In genomic region chr6:2725999-2726567, GRCh38 we compare ENCODE assay signal across 10 cellular contexts. TPM values are rescaled to one million over a fixed set of nuclear protein-coding genes. Genes with fewer than 3 reads are reported as not detected.
DNase-seq lines count a peak whose midpoint lies in the region; ATAC-seq, FAIRE-seq and TF ChIP-seq lines count a peak whose summit lies in the region.
"Had no signal": no experiment of that assay in that cellular context is flagged by ENCODE, and none has a peak within 500 bp of the region (broad histone marks: within the 10 kb centered on the region; RNA-seq: fewer than 3 reads in every experiment).

No MANE protein-coding gene starts in this region.

- H3K4ac ChIP-seq in H1 (replicated peaks; ENCODE audit: insufficient read length, low read depth, low read length): no peak overlapping the region

- TF ChIP-seq EP300 in H1 (IDR thresholded peaks at IDR 0.05; ENCODE audit: borderline replicate concordance in 1 of 2, low read depth in 2 of 2, low read length in 2 of 2): no peak

- no peak overlapping the region for H3K4me3 ChIP-seq in cardiac muscle cell
- no peak overlapping the region for H3K4me3 ChIP-seq in Loucy (ENCODE audit: low read length, poor library complexity, severe bottlenecking)
- no peak overlapping the region for H3K4me3 ChIP-seq in H1 (ENCODE audit: extremely low read depth in 1 of 4, insufficient read depth in 2 of 4, low read depth in 3 of 4, low read length in 4 of 4)
- no peak overlapping the region for H3K4me3 ChIP-seq in gastrocnemius medialis

- no peaks in the 10 kb centered on the region for H3K79me2 ChIP-seq in Loucy (ENCODE audit: insufficient read depth, low read length)
- no peaks in the 10 kb centered on the region for H3K79me2 ChIP-seq in H1 (ENCODE audit: control insufficient read depth in 1 of 2, insufficient read depth in 2 of 2, low read length in 2 of 2)

- TF ChIP-seq RAD21 in H1 (IDR thresholded peaks at IDR 0.05 in 1 of 2, conservative IDR thresholded peaks at IDR 0.05 in 1 of 2; ENCODE audit: low read depth in 2 of 2, low read length in 2 of 2): no peak

- H2BK15ac ChIP-seq in H1 (ENCODE audit: low read length): no peak overlapping the region

- H3K23me2 ChIP-seq in H1 (ENCODE audit: low read depth, low read length): no peaks in the 10 kb centered on the region; the same call in 1 of the 2 replicates

- peak overlapping the region; percentile 21 for H3K9ac ChIP-seq in Loucy (ENCODE audit: low read depth, low read length, poor library complexity, severe bottlenecking)
- no peak overlapping the region for H3K9ac ChIP-seq in H1 (replicated peaks in 1 of 4; ENCODE audit: extremely low read depth in 1 of 4, low read depth in 3 of 4, low read length in 3 of 4)

- TF ChIP-seq POLR2A in H1 (IDR thresholded peaks at IDR 0.05; ENCODE audit: control extremely low read depth in 1 of 2, low read depth in 2 of 2, low read length in 2 of 2): no peak
- no peak for TF ChIP-seq POLR2A in gastrocnemius medialis (IDR thresholded peaks at IDR 0.05)

- H3K27ac ChIP-seq in cardiac muscle cell (peak overlapping the region; percentile 47), H1 (ENCODE audit: low read depth, low read length) (no peak overlapping the region), gastrocnemius medialis (no peak overlapping the region)
- H3K27ac ChIP-seq: C4-2B, HL-60 had no signal

- H2AK5ac ChIP-seq in H1 (ENCODE audit: low read depth, low read length): no peak overlapping the region

- H4K91ac ChIP-seq in H1 (replicated peaks; ENCODE audit: insufficient read length, low read length): no peak overlapping the region

- no peaks in the 10 kb centered on the region for H3K9me2 ChIP-seq in Loucy (replicated peaks; ENCODE audit: low read depth, low read length)

- H2BK20ac ChIP-seq in H1 (ENCODE audit: low read length): no peak overlapping the region

- peaks cover 3% of the 10 kb centered on the region; the same call in 1 of the 2 replicates for H3F3A ChIP-seq in Loucy (ENCODE audit: low read depth)

- in situ Hi-C loops in gastrocnemius medialis (cut with MboI; ENCODE audit: low sequenced_read_pairs in 4 of 4): loop anchor here in 1 of 4 donors (25.0 kb wide), 1 partner anchor 1139 kb away; no protein-coding TSS in a partner anchor

- intact Hi-C loops in Right ventricle myocardium inferior (cut with DNase I) (no loop called here), gastrocnemius medialis (cut with DNase I; ENCODE audit: low total_unique reads) (no loop called here)

- no peak overlapping the region for H2BK12ac ChIP-seq in H1 (ENCODE audit: low read depth, low read length)

- H2BK5ac ChIP-seq in H1 (ENCODE audit: low read depth, low read length): no peak overlapping the region; the same call in 1 of the 2 replicates

- no peak overlapping the region for H3K23ac ChIP-seq in H1 (ENCODE audit: insufficient read length)

- no peaks in the 10 kb centered on the region for H3K79me1 ChIP-seq in H1 (ENCODE audit: low read depth, low read length)

- H2AFZ ChIP-seq in Loucy (ENCODE audit: low read length): peak overlapping the region; percentile 66
- H2AFZ ChIP-seq in H1 (ENCODE audit: low read length): peak overlapping the region; percentile 60; the same call in 1 of the 2 replicates

- ATAC-seq in Right ventricle myocardium inferior: no peak
- no peak for ATAC-seq in gastrocnemius medialis
- no peak for ATAC-seq in HG03025 (IDR thresholded peaks at IDR 0.05; ENCODE audit: low FRiP score, unreplicated experiment)

- peak in 1 of 2 donors; percentile 90 for DNase-seq in cardiac muscle cell (ENCODE audit: low read depth in 1 of 2, low spot score in 1 of 2)
- no peak for DNase-seq in Right ventricle myocardium inferior (ENCODE audit: missing footprints)
- no peak for DNase-seq in H1 (ENCODE audit: low read depth in 1 of 2, low spot score in 2 of 2)
- peak; percentile 37 for DNase-seq in stromal cell of bone marrow (ENCODE audit: low read depth)
- no peak for DNase-seq in gastrocnemius medialis
- DNase-seq in NCI-H1417 treated with DMSO at 0.1 percent for 48 hours (lab: John Stamatoyannopoulos, UW): no peak

- no peak overlapping the region for H2BK120ac ChIP-seq in H1 (replicated peaks; ENCODE audit: low read depth, low read length)

- H4K8ac ChIP-seq in H1 (ENCODE audit: extremely low read depth, insufficient read depth, low read length): no peak overlapping the region

- peaks cover 28% of the 10 kb centered on the region for H3K4me1 ChIP-seq in cardiac muscle cell (ENCODE audit: low read depth)
- H3K4me1 ChIP-seq in Loucy (ENCODE audit: insufficient read depth, low read length, poor library complexity, severe bottlenecking): peaks cover 37% of the 10 kb centered on the region
- no peaks in the 10 kb centered on the region; a peak in 2 of 7 replicates for H3K4me1 ChIP-seq in H1 (replicated peaks in 1 of 4; ENCODE audit: control insufficient read depth in 3 of 4, insufficient read depth in 4 of 4, low read length in 3 of 4)
- peaks cover 0 to 5% of the 10 kb centered on the region in 2 donors for H3K4me1 ChIP-seq in gastrocnemius medialis

- H3K27me3 ChIP-seq in cardiac muscle cell (no peaks in the 10 kb centered on the region), Loucy (ENCODE audit: insufficient read depth, low read length, poor library complexity, severe bottlenecking) (no peaks in the 10 kb centered on the region), H1 (replicated peaks in 1 of 4; ENCODE audit: control insufficient read depth in 3 of 4, extremely low read depth in 1 of 4, insufficient read depth in 3 of 4, low read length in 3 of 4) (no peaks in the 10 kb centered on the region; a peak in 1 of 7 replicates), gastrocnemius medialis (no peaks in the 10 kb centered on the region)

- H4K20me1 ChIP-seq in Loucy (ENCODE audit: insufficient read depth, low read length, poor library complexity, severe bottlenecking): no peaks in the 10 kb centered on the region
- H4K20me1 ChIP-seq in H1 (replicated peaks in 1 of 2; ENCODE audit: control insufficient read depth in 1 of 2, insufficient read depth in 2 of 2, low read length in 2 of 2): no peaks in the 10 kb centered on the region

- H3K9me3 ChIP-seq in cardiac muscle cell (ENCODE audit: low read depth) (no peaks in the 10 kb centered on the region), Loucy (ENCODE audit: insufficient read depth, low read depth, low read length) (peaks cover 4% of the 10 kb centered on the region; the same call in 1 of the 2 replicates), H1 (ENCODE audit: insufficient read depth in 2 of 2, low read depth in 1 of 2, low read length in 1 of 2) (peaks cover 0 to 2% of the 10 kb centered on the region in 2 experiments; a peak in 1 of 4 replicates), gastrocnemius medialis (no peaks in the 10 kb centered on the region)

- POLR2A ChIA-PET in H1 (lab: Charles Lee; ENCODE audit: partially characterized antibody): no interaction called here

- TF ChIP-seq CTCF in cardiac muscle cell (IDR thresholded peaks at IDR 0.05; ENCODE audit: low read depth, low read length) (no peak), Loucy (conservative IDR thresholded peaks at IDR 0.05; ENCODE audit: low read length) (no peak), H1 (IDR thresholded peaks at IDR 0.05; ENCODE audit: control extremely low read depth in 1 of 3, insufficient read depth in 1 of 3, low read depth in 1 of 3, low read length in 3 of 3) (no peak), gastrocnemius medialis (IDR thresholded peaks at IDR 0.05 in 4 of 5, conservative IDR thresholded peaks at IDR 0.05 in 1 of 5) (no peak)

- CTCF ChIA-PET in H1 (lab: Charles Lee; ENCODE audit: partially characterized antibody): interaction anchor here (0.8 to 3.2 kb wide), 10 partner anchors 11 to 57 kb away, joined by 3 to 13 read pairs (median 4); partner anchors contain the start of gene MYLK4

- no peak overlapping the region for H3K18ac ChIP-seq in H1 (ENCODE audit: extremely low read depth, low read length)

- no peak for FAIRE-seq in H1 (lab: Jason Lieb, UNC)

- no peaks in the 10 kb centered on the region for H3K36me3 ChIP-seq in cardiac muscle cell
- H3K36me3 ChIP-seq in Loucy (ENCODE audit: insufficient read depth, low read length): no peaks in the 10 kb centered on the region
- no peaks in the 10 kb centered on the region for H3K36me3 ChIP-seq in H1 (ENCODE audit: control insufficient read depth in 2 of 4, insufficient read depth in 4 of 4, low read length in 3 of 4)
- peaks cover 0 to 11% of the 10 kb centered on the region in 2 donors for H3K36me3 ChIP-seq in gastrocnemius medialis

- no peak overlapping the region for H3K56ac ChIP-seq in H1 (replicated peaks; ENCODE audit: insufficient read length, low read depth, low read length)

- 86% methylated on average over 8 of the region's 8 CpGs; no CpG with 5 or more reads in 1 of the 2 experiments for WGBS in H1 (ENCODE audit: extremely low coverage in 1 of 2, insufficient coverage in 1 of 2, insufficient read length in 1 of 2, insufficient replicate concordance in 2 of 2, low coverage in 1 of 2, low lambda C conversion rate in 2 of 2, missing lambda C conversion rate in 1 of 2), 2 experiments

- no peak overlapping the region for H3K14ac ChIP-seq in H1 (ENCODE audit: insufficient read length)

- H4K5ac ChIP-seq in H1 (ENCODE audit: insufficient read length, low read depth, low read length): no peak overlapping the region

- H3K4me2 ChIP-seq in Loucy (ENCODE audit: low read depth, low read length, poor library complexity, severe bottlenecking) (peak overlapping the region; percentile 21), H1 (ENCODE audit: insufficient read depth in 1 of 2, low read depth in 2 of 2, low read length in 2 of 2) (no peak overlapping the region)

RNA-seq across cellular contexts. Expression of gene MYLK4, which starts 24.6 kb away (rescaled TPM):
- 0.56 and 0.69 TPM in 2 replicates for total RNA-seq in cardiac muscle cell
- polyA plus RNA-seq in cardiac muscle cell: 0.23 and 0.64 TPM in 2 replicates
- total RNA-seq in Right ventricle myocardium inferior: 2.0 TPM
- 0.13 and 0.17 TPM in 2 replicates for total RNA-seq in H1 (2021; fragmentation: NEBNext Ultra II Directional; extraction: Animal tissue kit (Norgen Biotek cat#: 25700))
- 0.11 TPM in 2 replicates for polyA plus RNA-seq in H1 (2011; rRNA removed)
- 0.13 TPM for polyA plus RNA-seq in H1 (2011; cell fraction: cytosol; rRNA removed)
- polyA plus RNA-seq in H1 (2011; cell fraction: nucleus; rRNA removed): 0.11 TPM
- polyA plus RNA-seq in H1 (2012, experiment 1 of 2): 0.09 to 0.17 TPM (median 0.11 TPM) in 4 replicates
- polyA plus RNA-seq in H1 (2012, experiment 2 of 2): not detected
- 0.14 TPM for polyA plus RNA-seq in H1 (2013, experiment 1 of 2)
- polyA plus RNA-seq in H1 (2013, experiment 2 of 2): 0.11 TPM
- 0.06 and 0.20 TPM in 2 replicates for polyA minus RNA-seq in H1 (2011; rRNA and poly(A)+ RNA removed)
- polyA minus RNA-seq in H1 (2011; cell fraction: cytosol; rRNA and poly(A)+ RNA removed): not detected
- 0.10 TPM for polyA minus RNA-seq in H1 (2011; cell fraction: nucleus; rRNA and poly(A)+ RNA removed)
- total RNA-seq in gastrocnemius medialis: 10 to 100 TPM in 3 of 4 donors, 1 to 10 TPM in 1; 2.4 to 46.7 (median 26.9) TPM

RNA-seq across cellular contexts. Expression of gene WRNIP1, which starts 39.1 kb away (rescaled TPM):
- total RNA-seq in cardiac muscle cell (63.0 and 89.9 TPM in 2 replicates), Right ventricle myocardium inferior (40.8 TPM), gastrocnemius medialis (10 to 100 TPM; 51.9 to 66.0 (median 57.3) TPM)
- polyA plus RNA-seq in cardiac muscle cell (59.2 and 77.7 TPM in 2 replicates), H1 (2011; rRNA removed) (38.2 and 42.2 TPM in 2 replicates)
- 39.2 TPM in 2 replicates for total RNA-seq in H1 (2021; fragmentation: NEBNext Ultra II Directional; extraction: Animal tissue kit (Norgen Biotek cat#: 25700))
- polyA plus RNA-seq in H1 (2011; cell fraction: cytosol; rRNA removed): 47.3 TPM
- polyA plus RNA-seq in H1 (2011; cell fraction: nucleus; rRNA removed): 39.8 TPM
- polyA plus RNA-seq in H1 (2012, experiment 1 of 2): 31.7 to 35.4 TPM (median 33.2 TPM) in 4 replicates
- 31.8 TPM for polyA plus RNA-seq in H1 (2012, experiment 2 of 2)
- polyA plus RNA-seq in H1 (2013, experiment 1 of 2): 22.5 TPM
- 22.7 TPM for polyA plus RNA-seq in H1 (2013, experiment 2 of 2)
- 21.8 and 30.5 TPM in 2 replicates for polyA minus RNA-seq in H1 (2011; rRNA and poly(A)+ RNA removed)
- 16.9 TPM for polyA minus RNA-seq in H1 (2011; cell fraction: cytosol; rRNA and poly(A)+ RNA removed)
- 23.3 TPM for polyA minus RNA-seq in H1 (2011; cell fraction: nucleus; rRNA and poly(A)+ RNA removed)
